In the genomic region with DNA sequence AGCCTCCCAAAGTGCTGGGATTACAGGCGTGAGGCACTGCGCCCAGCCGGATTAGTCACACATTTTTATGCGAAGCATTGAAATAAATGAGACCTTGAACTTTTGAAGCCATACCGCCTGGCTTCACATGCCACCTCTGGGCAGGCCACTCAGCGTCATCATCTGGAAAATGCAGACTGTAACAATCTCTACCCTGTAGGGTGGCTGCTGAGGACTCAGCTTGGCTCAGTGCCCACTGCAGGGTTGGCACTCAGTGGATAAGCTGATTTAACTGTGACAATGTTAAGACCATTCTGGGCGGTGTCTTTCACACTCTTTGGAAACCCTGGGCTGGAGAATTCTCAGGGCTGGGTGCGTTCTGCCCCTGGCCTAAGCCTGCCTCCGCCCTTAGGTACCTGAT, we compare ENCODE assay signal across 1 cellular context.
TF ChIP-seq lines count a peak whose summit lies in the region.

No MANE protein-coding gene starts in this region.

TF ChIP-seq in HEK293, 187 proteins besides CTCF, POLR2A, EP300 and RAD21:
- TF ChIP-seq ZNF292 (tag by site-specific recombination; IDR thresholded peaks at IDR 0.05; ENCODE audit: borderline replicate concordance, low read depth), result no peak
- TF ChIP-seq SP7 (tag by site-specific recombination; IDR thresholded peaks at IDR 0.05), result peak; percentile 38; the same call in 1 of the 2 replicates
- TF ChIP-seq, protein P1, sequence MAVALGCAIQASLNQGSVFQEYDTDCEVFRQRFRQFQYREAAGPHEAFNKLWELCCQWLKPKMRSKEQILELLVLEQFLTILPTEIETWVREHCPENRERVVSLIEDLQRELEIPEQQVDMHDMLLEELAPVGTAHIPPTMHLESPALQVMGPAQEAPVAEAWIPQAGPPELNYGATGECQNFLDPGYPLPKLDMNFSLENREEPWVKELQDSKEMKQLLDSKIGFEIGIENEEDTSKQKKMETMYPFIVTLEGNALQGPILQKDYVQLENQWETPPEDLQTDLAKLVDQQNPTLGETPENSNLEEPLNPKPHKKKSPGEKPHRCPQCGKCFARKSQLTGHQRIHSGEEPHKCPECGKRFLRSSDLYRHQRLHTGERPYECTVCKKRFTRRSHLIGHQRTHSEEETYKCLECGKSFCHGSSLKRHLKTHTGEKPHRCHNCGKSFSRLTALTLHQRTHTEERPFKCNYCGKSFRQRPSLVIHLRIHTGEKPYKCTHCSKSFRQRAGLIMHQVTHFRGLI (tag by site-specific recombination; IDR thresholded peaks at IDR 0.05), result no peak
- 0 out of 2 replicates have a peak, but pooled peaks have one; percentile 29 for TF ChIP-seq ZNF600 (tag by site-specific recombination; IDR thresholded peaks at IDR 0.05)
- no peak for TF ChIP-seq ZNF221 (tag by site-specific recombination; IDR thresholded peaks at IDR 0.05; ENCODE audit: borderline replicate concordance)
- peak; percentile 46 for TF ChIP-seq KLF1 (tag by site-specific recombination; IDR thresholded peaks at IDR 0.05)
- no peak for TF ChIP-seq ZNF791 (tag by site-specific recombination; IDR thresholded peaks at IDR 0.05)
- TF ChIP-seq ZNF354C (tag by site-specific recombination; IDR thresholded peaks at IDR 0.05; ENCODE audit: borderline replicate concordance, low read depth), result no peak
- 0 out of 2 replicates have a peak, but pooled peaks have one; percentile 10 for TF ChIP-seq PRDM10 (tag by site-specific recombination; IDR thresholded peaks at IDR 0.05)
- TF ChIP-seq PRDM2 (tag by site-specific recombination; IDR thresholded peaks at IDR 0.05; ENCODE audit: borderline replicate concordance), result no peak
- TF ChIP-seq ZNF366 (tag by site-specific recombination; conservative IDR thresholded peaks at IDR 0.05), result no peak
TF ChIP-seq in HEK293: peak in this region for 4.
